In genomic region chr9:83649515-83649914, GRCh38 we compare ENCODE assay signal across 13 cellular contexts. TPM values are rescaled to one million over a fixed set of nuclear protein-coding genes. Genes with fewer than 3 reads are reported as not detected.
DNase-seq lines count a peak whose midpoint lies in the region; ATAC-seq and TF ChIP-seq lines count a peak whose summit lies in the region.
"Had no signal": no experiment of that assay in that cellular context is flagged by ENCODE, and none has a peak within 500 bp of the region (broad histone marks: within the 10 kb centered on the region; RNA-seq: fewer than 3 reads in every experiment).

No MANE protein-coding gene starts in this region.

- no peaks in the 10 kb centered on the region for H3K27me3 Mint-ChIP-seq in stimulated activated naive CD8-positive, alpha-beta T cell treated with anti-CD3 and anti-CD28 coated beads, Interleukin-15, amount 100 ng/mL, for 72 hours
- H3K27me3 Mint-ChIP-seq in type B pancreatic cell: no peaks in the 10 kb centered on the region
- H3K27me3 Mint-ChIP-seq: activated CD4-positive, alpha-beta T cell treated with anti-CD3 and anti-CD28 coated beads, Interleukin-2, amount 10 ng/mL, durations not matched to agents 7 days and 5 days; central memory CD8-positive, alpha-beta T cell; effector memory CD8-positive, alpha-beta T cell had no signal

- H3K9me3 Mint-ChIP-seq in stimulated activated naive CD8-positive, alpha-beta T cell treated with anti-CD3 and anti-CD28 coated beads, Interleukin-15, amount 100 ng/mL, for 72 hours: no peaks in the 10 kb centered on the region
- H3K9me3 Mint-ChIP-seq in type B pancreatic cell: peaks cover 12% of the 10 kb centered on the region
- H3K9me3 Mint-ChIP-seq: activated CD4-positive, alpha-beta T cell treated with anti-CD3 and anti-CD28 coated beads, Interleukin-2, amount 10 ng/mL, durations not matched to agents 7 days and 5 days; central memory CD8-positive, alpha-beta T cell; effector memory CD8-positive, alpha-beta T cell; T-helper 2 cell treated with Interferon-gamma antibody and Interleukin-4, amounts not matched to agents 5 μg/mL and 100 μg/mL, for 36 hours had no signal

- no peak overlapping the region for H3K4me3 Mint-ChIP-seq in stimulated activated naive CD8-positive, alpha-beta T cell treated with anti-CD3 and anti-CD28 coated beads, Interleukin-15, amount 100 ng/mL, for 72 hours
- H3K4me3 Mint-ChIP-seq in type B pancreatic cell: no peak overlapping the region
- H3K4me3 Mint-ChIP-seq: activated CD4-positive, alpha-beta T cell treated with anti-CD3 and anti-CD28 coated beads, Interleukin-2, amount 10 ng/mL, durations not matched to agents 7 days and 5 days; central memory CD8-positive, alpha-beta T cell; effector memory CD8-positive, alpha-beta T cell; T-helper 2 cell treated with Interferon-gamma antibody and Interleukin-4, amounts not matched to agents 5 μg/mL and 100 μg/mL, for 36 hours had no signal

- H3K9me3 ChIP-seq in SK-N-MC (ENCODE audit: low read depth, low read length): no peaks in the 10 kb centered on the region
- peaks cover 0 to 8% (median 0%) of the 10 kb centered on the region in 12 donors for H3K9me3 ChIP-seq in heart left ventricle

- H3K4me3 ChIP-seq in SK-N-MC: no peak overlapping the region
- H3K4me3 ChIP-seq in heart left ventricle: no peak overlapping the region

- no peak for TF ChIP-seq POLR2A in heart left ventricle (IDR thresholded peaks at IDR 0.05)

- H3K36me3 ChIP-seq in SK-N-MC (ENCODE audit: insufficient read depth, low read length) (peaks cover 38% of the 10 kb centered on the region), heart left ventricle (peaks cover 0 to 54% (median 37%) of the 10 kb centered on the region in 9 donors)

- H3K36me3 Mint-ChIP-seq in type B pancreatic cell: peaks cover 36% of the 10 kb centered on the region

- peak; percentile 16 for ATAC-seq in stimulated activated naive CD8-positive, alpha-beta T cell treated with anti-CD3 and anti-CD28 coated beads, Interleukin-15, amount 100 ng/mL, for 72 hours
- ATAC-seq in stimulated activated naive CD8-positive, alpha-beta T cell treated with anti-CD3 and anti-CD28 coated beads, Interleukin-15, Interleukin-2, amounts not matched to agents 100 U/mL and 50 U/mL, for 24 hours: no peak
- ATAC-seq in heart left ventricle: peak; percentile 41 to 90 (median 84)
- no peak for ATAC-seq in HG03571 (IDR thresholded peaks at IDR 0.05; ENCODE audit: unreplicated experiment)

- no peak for TF ChIP-seq CTCF in heart left ventricle (IDR thresholded peaks at IDR 0.05)
- TF ChIP-seq CTCF in type B pancreatic cell (conservative IDR thresholded peaks at IDR 0.05): no peak

- DNase-seq in stimulated activated naive CD8-positive, alpha-beta T cell treated with anti-CD3 and anti-CD28 coated beads, Interleukin-15, amount 100 ng/mL, for 72 hours: no peak
- no peak for DNase-seq in stimulated activated naive CD8-positive, alpha-beta T cell treated with anti-CD3 and anti-CD28 coated beads, Interleukin-15, Interleukin-2, amounts not matched to agents 100 U/mL and 50 U/mL, for 24 hours
- DNase-seq in SK-N-MC (ENCODE audit: low read depth, low spot score) (no peak), heart left ventricle (no peak), type B pancreatic cell (ENCODE audit: extremely low spot score, unreplicated experiment) (no peak), kidney tubule cell (ENCODE audit: low spot score) (no peak), middle frontal gyrus (ENCODE audit: extremely low spot score, low spot score) (no peak)
- DNase-seq: NCI-H187 treated with DMSO at 0.1 percent for 48 hours had no signal

- H3K27ac ChIP-seq in SK-N-MC (peak overlapping the region; percentile 79), heart left ventricle (peak overlapping the region in 2 of 12 donors; percentile 15 to 34)

- peaks cover 0 to 15% (median 1%) of the 10 kb centered on the region in 12 donors for H3K4me1 ChIP-seq in heart left ventricle

- WGBS in heart left ventricle, 4 donors: 44 to 58% (median 48%) methylated on average over 4 of the region's 4 CpGs

- no peaks in the 10 kb centered on the region for H3K4me1 Mint-ChIP-seq in stimulated activated naive CD8-positive, alpha-beta T cell treated with anti-CD3 and anti-CD28 coated beads, Interleukin-15, amount 100 ng/mL, for 72 hours
- no peaks in the 10 kb centered on the region for H3K4me1 Mint-ChIP-seq in type B pancreatic cell (ENCODE audit: unreplicated experiment)
- H3K4me1 Mint-ChIP-seq: central memory CD8-positive, alpha-beta T cell had no signal

- no peak overlapping the region for H3K27ac Mint-ChIP-seq in stimulated activated naive CD8-positive, alpha-beta T cell treated with anti-CD3 and anti-CD28 coated beads, Interleukin-15, amount 100 ng/mL, for 72 hours
- H3K27ac Mint-ChIP-seq in type B pancreatic cell: peak overlapping the region; percentile 64
- H3K27ac Mint-ChIP-seq: activated CD4-positive, alpha-beta T cell treated with anti-CD3 and anti-CD28 coated beads, Interleukin-2, amount 10 ng/mL, durations not matched to agents 7 days and 5 days; effector memory CD8-positive, alpha-beta T cell; T-helper 2 cell treated with Interferon-gamma antibody and Interleukin-4, amounts not matched to agents 5 μg/mL and 100 μg/mL, for 36 hours had no signal

- H3K27me3 ChIP-seq in heart left ventricle: no peaks in the 10 kb centered on the region

- intact Hi-C loops in heart left ventricle (cut with DNase I): loop anchor here in 3 of 10 donors (2.0 to 10.0 kb wide), 5 partner anchors 29 to 445 kb away; no protein-coding TSS in a partner anchor

- no peak overlapping the region for H3K9ac ChIP-seq in SK-N-MC (ENCODE audit: insufficient read length)

RNA-seq across cellular contexts. Expression of gene IDNK, which starts 26.6 kb away (rescaled TPM):
- total RNA-seq in heart left ventricle (1 to 10 TPM in 8 of 9 donors, under 1 TPM in 1; 0.69 to 6.9 (median 5.0) TPM), type B pancreatic cell (ENCODE audit: low replicate concordance) (4.4 TPM in 2 replicates)
- 1 to 10 TPM; 2.6 to 4.2 TPM for polyA plus RNA-seq in heart left ventricle

RNA-seq across cellular contexts. Expression of gene UBQLN1, which starts 58.2 kb away (rescaled TPM):
- total RNA-seq in heart left ventricle: 100 to 1,000 TPM in 5 of 9 donors, 10 to 100 TPM in 4; 88.9 to 144 (median 103) TPM
- 10 to 100 TPM; 24.2 to 91.1 TPM for polyA plus RNA-seq in heart left ventricle
- total RNA-seq in type B pancreatic cell (ENCODE audit: low replicate concordance): 93.0 and 94.5 TPM in 2 replicates

Comparison
In these comparisons a context has a peak if more than half of its experiments do, and no peak if none do; other contexts are left out.
1. ATAC-seq: peak in stimulated activated naive CD8-positive, alpha-beta T cell treated with anti-CD3 and anti-CD28 coated beads, Interleukin-15, amount 100 ng/mL, for 72 hours (single experiment) and heart left ventricle (4 of 4); none in stimulated activated naive CD8-positive, alpha-beta T cell treated with anti-CD3 and anti-CD28 coated beads, Interleukin-15, Interleukin-2, amounts not matched to agents 100 U/mL and 50 U/mL, for 24 hours (single experiment) and HG03571 (single experiment).